Comparison of ENCODE assay signal across 1 cellular context in the genomic region with DNA sequence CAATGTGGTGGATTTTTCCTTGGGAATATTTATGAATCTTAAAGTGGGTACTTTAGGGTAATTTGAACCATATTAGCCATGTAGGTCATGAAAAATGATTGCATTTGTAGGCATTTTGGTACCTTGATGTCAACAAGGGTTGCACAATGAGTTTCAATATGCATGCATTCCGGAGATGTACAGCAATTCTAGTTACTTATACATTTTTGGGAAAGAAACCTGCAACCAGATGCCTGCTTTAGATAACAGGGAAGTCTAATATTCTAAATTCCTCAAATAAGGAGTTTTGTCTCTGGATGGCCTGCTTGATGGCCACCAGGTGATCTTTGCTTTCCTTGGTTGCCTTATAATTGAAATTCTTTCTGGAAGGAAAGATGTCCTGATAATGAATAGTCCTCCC.
TF ChIP-seq lines count a peak whose summit lies in the region.

No MANE protein-coding gene starts in this region.

TF ChIP-seq in GM23338, 12 proteins besides CTCF, POLR2A, EP300 and RAD21 (continued from another document):
- TF ChIP-seq, protein P1, sequence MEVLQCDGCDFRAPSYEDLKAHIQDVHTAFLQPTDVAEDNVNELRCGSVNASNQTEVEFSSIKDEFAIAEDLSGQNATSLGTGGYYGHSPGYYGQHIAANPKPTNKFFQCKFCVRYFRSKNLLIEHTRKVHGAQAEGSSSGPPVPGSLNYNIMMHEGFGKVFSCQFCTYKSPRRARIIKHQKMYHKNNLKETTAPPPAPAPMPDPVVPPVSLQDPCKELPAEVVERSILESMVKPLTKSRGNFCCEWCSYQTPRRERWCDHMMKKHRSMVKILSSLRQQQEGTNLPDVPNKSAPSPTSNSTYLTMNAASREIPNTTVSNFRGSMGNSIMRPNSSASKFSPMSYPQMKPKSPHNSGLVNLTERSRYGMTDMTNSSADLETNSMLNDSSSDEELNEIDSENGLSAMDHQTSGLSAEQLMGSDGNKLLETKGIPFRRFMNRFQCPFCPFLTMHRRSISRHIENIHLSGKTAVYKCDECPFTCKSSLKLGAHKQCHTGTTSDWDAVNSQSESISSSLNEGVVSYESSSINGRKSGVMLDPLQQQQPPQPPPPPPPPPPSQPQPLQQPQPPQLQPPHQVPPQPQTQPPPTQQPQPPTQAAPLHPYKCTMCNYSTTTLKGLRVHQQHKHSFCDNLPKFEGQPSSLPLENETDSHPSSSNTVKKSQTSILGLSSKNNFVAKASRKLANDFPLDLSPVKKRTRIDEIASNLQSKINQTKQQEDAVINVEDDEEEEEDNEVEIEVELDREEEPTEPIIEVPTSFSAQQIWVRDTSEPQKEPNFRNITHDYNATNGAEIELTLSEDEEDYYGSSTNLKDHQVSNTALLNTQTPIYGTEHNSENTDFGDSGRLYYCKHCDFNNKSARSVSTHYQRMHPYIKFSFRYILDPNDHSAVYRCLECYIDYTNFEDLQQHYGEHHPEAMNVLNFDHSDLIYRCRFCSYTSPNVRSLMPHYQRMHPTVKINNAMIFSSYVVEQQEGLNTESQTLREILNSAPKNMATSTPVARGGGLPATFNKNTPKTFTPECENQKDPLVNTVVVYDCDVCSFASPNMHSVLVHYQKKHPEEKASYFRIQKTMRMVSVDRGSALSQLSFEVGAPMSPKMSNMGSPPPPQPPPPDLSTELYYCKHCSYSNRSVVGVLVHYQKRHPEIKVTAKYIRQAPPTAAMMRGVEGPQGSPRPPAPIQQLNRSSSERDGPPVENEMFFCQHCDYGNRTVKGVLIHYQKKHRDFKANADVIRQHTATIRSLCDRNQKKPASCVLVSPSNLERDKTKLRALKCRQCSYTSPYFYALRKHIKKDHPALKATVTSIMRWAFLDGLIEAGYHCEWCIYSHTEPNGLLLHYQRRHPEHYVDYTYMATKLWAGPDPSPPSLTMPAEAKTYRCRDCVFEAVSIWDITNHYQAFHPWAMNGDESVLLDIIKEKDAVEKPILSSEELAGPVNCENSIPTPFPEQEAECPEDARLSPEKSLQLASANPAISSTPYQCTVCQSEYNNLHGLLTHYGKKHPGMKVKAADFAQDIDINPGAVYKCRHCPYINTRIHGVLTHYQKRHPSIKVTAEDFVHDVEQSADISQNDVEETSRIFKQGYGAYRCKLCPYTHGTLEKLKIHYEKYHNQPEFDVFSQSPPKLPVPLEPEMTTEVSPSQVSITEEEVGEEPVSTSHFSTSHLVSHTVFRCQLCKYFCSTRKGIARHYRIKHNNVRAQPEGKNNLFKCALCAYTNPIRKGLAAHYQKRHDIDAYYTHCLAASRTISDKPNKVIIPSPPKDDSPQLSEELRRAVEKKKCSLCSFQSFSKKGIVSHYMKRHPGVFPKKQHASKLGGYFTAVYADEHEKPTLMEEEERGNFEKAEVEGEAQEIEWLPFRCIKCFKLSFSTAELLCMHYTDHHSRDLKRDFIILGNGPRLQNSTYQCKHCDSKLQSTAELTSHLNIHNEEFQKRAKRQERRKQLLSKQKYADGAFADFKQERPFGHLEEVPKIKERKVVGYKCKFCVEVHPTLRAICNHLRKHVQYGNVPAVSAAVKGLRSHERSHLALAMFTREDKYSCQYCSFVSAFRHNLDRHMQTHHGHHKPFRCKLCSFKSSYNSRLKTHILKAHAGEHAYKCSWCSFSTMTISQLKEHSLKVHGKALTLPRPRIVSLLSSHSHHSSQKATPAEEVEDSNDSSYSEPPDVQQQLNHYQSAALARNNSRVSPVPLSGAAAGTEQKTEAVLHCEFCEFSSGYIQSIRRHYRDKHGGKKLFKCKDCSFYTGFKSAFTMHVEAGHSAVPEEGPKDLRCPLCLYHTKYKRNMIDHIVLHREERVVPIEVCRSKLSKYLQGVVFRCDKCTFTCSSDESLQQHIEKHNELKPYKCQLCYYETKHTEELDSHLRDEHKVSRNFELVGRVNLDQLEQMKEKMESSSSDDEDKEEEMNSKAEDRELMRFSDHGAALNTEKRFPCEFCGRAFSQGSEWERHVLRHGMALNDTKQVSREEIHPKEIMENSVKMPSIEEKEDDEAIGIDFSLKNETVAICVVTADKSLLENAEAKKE (CRISPR knock-in tag; IDR thresholded peaks at IDR 0.05), result no peak
- TF ChIP-seq, protein P2, sequence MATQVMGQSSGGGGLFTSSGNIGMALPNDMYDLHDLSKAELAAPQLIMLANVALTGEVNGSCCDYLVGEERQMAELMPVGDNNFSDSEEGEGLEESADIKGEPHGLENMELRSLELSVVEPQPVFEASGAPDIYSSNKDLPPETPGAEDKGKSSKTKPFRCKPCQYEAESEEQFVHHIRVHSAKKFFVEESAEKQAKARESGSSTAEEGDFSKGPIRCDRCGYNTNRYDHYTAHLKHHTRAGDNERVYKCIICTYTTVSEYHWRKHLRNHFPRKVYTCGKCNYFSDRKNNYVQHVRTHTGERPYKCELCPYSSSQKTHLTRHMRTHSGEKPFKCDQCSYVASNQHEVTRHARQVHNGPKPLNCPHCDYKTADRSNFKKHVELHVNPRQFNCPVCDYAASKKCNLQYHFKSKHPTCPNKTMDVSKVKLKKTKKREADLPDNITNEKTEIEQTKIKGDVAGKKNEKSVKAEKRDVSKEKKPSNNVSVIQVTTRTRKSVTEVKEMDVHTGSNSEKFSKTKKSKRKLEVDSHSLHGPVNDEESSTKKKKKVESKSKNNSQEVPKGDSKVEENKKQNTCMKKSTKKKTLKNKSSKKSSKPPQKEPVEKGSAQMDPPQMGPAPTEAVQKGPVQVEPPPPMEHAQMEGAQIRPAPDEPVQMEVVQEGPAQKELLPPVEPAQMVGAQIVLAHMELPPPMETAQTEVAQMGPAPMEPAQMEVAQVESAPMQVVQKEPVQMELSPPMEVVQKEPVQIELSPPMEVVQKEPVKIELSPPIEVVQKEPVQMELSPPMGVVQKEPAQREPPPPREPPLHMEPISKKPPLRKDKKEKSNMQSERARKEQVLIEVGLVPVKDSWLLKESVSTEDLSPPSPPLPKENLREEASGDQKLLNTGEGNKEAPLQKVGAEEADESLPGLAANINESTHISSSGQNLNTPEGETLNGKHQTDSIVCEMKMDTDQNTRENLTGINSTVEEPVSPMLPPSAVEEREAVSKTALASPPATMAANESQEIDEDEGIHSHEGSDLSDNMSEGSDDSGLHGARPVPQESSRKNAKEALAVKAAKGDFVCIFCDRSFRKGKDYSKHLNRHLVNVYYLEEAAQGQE (IDR thresholded peaks at IDR 0.05; ENCODE audit: unreplicated experiment), result no peak
